In the genomic region with DNA sequence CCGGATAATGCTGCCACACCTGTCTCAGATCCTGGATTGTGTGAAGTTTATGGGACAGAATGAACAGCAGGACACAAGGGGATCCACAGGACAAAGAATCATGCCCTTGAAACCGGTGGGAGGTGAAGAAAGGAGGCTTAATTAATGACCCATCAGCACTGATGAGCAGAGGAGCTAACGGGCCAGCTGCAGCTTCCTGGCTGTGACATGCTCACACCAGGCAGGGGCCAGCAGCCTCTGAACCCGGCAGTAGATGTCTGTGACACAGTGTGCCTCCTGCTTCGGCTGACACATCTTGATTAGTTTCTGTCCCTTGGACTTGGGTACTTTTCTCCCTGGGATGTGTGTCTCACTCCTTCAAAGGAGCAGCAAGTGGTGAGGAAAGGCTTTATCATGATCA, we compare ENCODE assay signal across 25 cellular contexts.
DNase-seq lines count a peak whose midpoint lies in the region; TF ChIP-seq lines count a peak whose summit lies in the region.
"Had no signal": no experiment of that assay in that cellular context is flagged by ENCODE, and none has a peak within 500 bp of the region (broad histone marks: within the 10 kb centered on the region; RNA-seq: fewer than 3 reads in every experiment).

No MANE protein-coding gene starts in this region.

- H3K9ac ChIP-seq in neuronal stem cell (ENCODE audit: low read depth, low read length, poor library complexity), result peak overlapping the region; percentile 30
- H3K9ac ChIP-seq: BLaER1 treated with 17β-estradiol and CSF1 and Interleukin-3, amounts not matched to agents 10 nM and 100 nM had no signal

- no peak overlapping the region for H3K18ac ChIP-seq in neuronal stem cell (ENCODE audit: low read length)

- H3K4me1 ChIP-seq in neuronal stem cell (ENCODE audit: control insufficient read depth in 2 of 2, insufficient read depth in 1 of 2, low read depth in 1 of 2, low read length in 2 of 2), result peaks cover 0 to 3% of the 10 kb centered on the region in 2 donors
- H3K4me1 ChIP-seq: BLaER1 treated with 17β-estradiol and CSF1 and Interleukin-3, amounts not matched to agents 10 nM and 100 nM; SJSA1 had no signal

- no peak overlapping the region for H2AK5ac ChIP-seq in neuronal stem cell (ENCODE audit: low read depth, low read length)

- no peak overlapping the region for H2BK120ac ChIP-seq in neuronal stem cell (ENCODE audit: low read depth, low read length)

- DNase-seq in NCI-H82 (lab: John Stamatoyannopoulos, UW), result peak; percentile 73
- DNase-seq in NCI-H82 treated with DMSO at 0.1 percent for 48 hours (lab: John Stamatoyannopoulos, UW; ENCODE audit: unreplicated experiment), result no peak
- DNase-seq in WERI-Rb-1, result peak; percentile 62
- peak; percentile 15 for DNase-seq in iPS-NIHi7 (ENCODE audit: extremely low spot score)
- DNase-seq in neuronal stem cell (ENCODE audit: low spot score), result peak; percentile 2
- DNase-seq in AML-193 (lab: John Stamatoyannopoulos, UW), result no peak
- DNase-seq in activated naive CD4-positive, alpha-beta T cell (lab: John Stamatoyannopoulos, UW), result no peak
- no peak for DNase-seq in COLO668 (lab: John Stamatoyannopoulos, UW; ENCODE audit: unreplicated experiment)
- DNase-seq: CD4-positive, alpha-beta T cell; COR-L47; GOT3; HCEC 1CT; IMR-90; KG1; MM.1S; NCI-H1694 treated with DMSO at 0.1 percent for 48 hours; NCI-H2081; NCI-H2171 treated with DMSO at 0.1 percent for 48 hours; NK-92 treated with Interleukin-12 subunit alpha and Interleukin-12 subunit beta, amount 100 ng/mL, for 24 hours; PC-9; Right ventricle myocardium superior; RPMI8226; T-cell had no signal

- H3K14ac ChIP-seq in neuronal stem cell (ENCODE audit: low read length), result no peak overlapping the region

- no peak overlapping the region for H2AFZ ChIP-seq in neuronal stem cell (ENCODE audit: low read length)
- H2AFZ ChIP-seq: PC-9 had no signal

- H3K27ac ChIP-seq in WERI-Rb-1 (peak overlapping the region; percentile 57), neuronal stem cell (replicated peaks; ENCODE audit: low read length) (no peak overlapping the region)
- H3K27ac ChIP-seq: BLaER1 treated with 17β-estradiol and CSF1 and Interleukin-3, amounts not matched to agents 10 nM and 100 nM; PC-9; SJSA1 had no signal

- no peak overlapping the region for H4K91ac ChIP-seq in neuronal stem cell (ENCODE audit: low read depth, low read length, poor library complexity)

- H2BK5ac ChIP-seq in neuronal stem cell (ENCODE audit: low read length), result no peak overlapping the region

- WGBS in neuronal stem cell (ENCODE audit: extremely low coverage in 2 of 2, insufficient read length in 2 of 2, insufficient replicate concordance in 1 of 2), 2 donors, result no CpG with 5 or more reads among the region's 5 CpGs

- H2BK12ac ChIP-seq in neuronal stem cell (ENCODE audit: low read length), result no peak overlapping the region

- no peak for TF ChIP-seq CTCF in WERI-Rb-1 (IDR thresholded peaks at IDR 0.05; ENCODE audit: low read depth, low read length)

- no peak overlapping the region for H3K4ac ChIP-seq in neuronal stem cell (ENCODE audit: low read length)

- peaks cover 5% of the 10 kb centered on the region for H3K9me3 ChIP-seq in WERI-Rb-1 (ENCODE audit: severe bottlenecking)
- no peaks in the 10 kb centered on the region for H3K9me3 ChIP-seq in neuronal stem cell (replicated peaks in 1 of 2; ENCODE audit: control insufficient read depth in 2 of 2, insufficient read depth in 1 of 2, low read depth in 1 of 2, low read length in 2 of 2)
- H3K9me3 ChIP-seq: SJSA1 had no signal

- H2BK15ac ChIP-seq in neuronal stem cell (ENCODE audit: low read length), result no peak overlapping the region

- H4K8ac ChIP-seq in neuronal stem cell (ENCODE audit: low read depth, low read length), result no peak overlapping the region

- H3K23ac ChIP-seq in neuronal stem cell (ENCODE audit: low read depth, low read length, poor library complexity), result no peak overlapping the region

- H3K36me3 ChIP-seq in WERI-Rb-1 (no peaks in the 10 kb centered on the region), neuronal stem cell (replicated peaks in 1 of 2; ENCODE audit: control insufficient read depth in 2 of 2, insufficient read depth in 2 of 2, low read length in 2 of 2) (no peaks in the 10 kb centered on the region)
- H3K36me3 ChIP-seq: BLaER1 treated with 17β-estradiol and CSF1 and Interleukin-3, amounts not matched to agents 10 nM and 100 nM; SJSA1 had no signal

- no peaks in the 10 kb centered on the region for H3K27me3 ChIP-seq in WERI-Rb-1 (ENCODE audit: insufficient read depth, low read depth, severe bottlenecking)
- H3K27me3 ChIP-seq in neuronal stem cell (ENCODE audit: control insufficient read depth in 3 of 3, insufficient read depth in 3 of 3, low read depth in 1 of 3, low read length in 3 of 3), result no peaks in the 10 kb centered on the region
- H3K27me3 ChIP-seq: BLaER1 treated with 17β-estradiol and CSF1 and Interleukin-3, amounts not matched to agents 10 nM and 100 nM; SJSA1 had no signal

- H3K79me1 ChIP-seq in neuronal stem cell (ENCODE audit: low read depth, low read length), result no peaks in the 10 kb centered on the region

- no peak overlapping the region; the same call in 1 of the 2 replicates for H3K4me3 ChIP-seq in WERI-Rb-1 (ENCODE audit: low read depth, low read length)
- no peak overlapping the region for H3K4me3 ChIP-seq in neuronal stem cell (ENCODE audit: low read length in 2 of 2)
- H3K4me3 ChIP-seq: BLaER1 treated with 17β-estradiol and CSF1 and Interleukin-3, amounts not matched to agents 10 nM and 100 nM; PC-9; SJSA1 had no signal

- no peak overlapping the region for H3K4me2 ChIP-seq in neuronal stem cell (ENCODE audit: insufficient read depth, low read length, poor library complexity, severe bottlenecking)
- H3K4me2 ChIP-seq: BLaER1 treated with 17β-estradiol and CSF1 and Interleukin-3, amounts not matched to agents 10 nM and 100 nM; PC-9 had no signal

Comparison
In these comparisons a context has a peak if more than half of its experiments do, and no peak if none do; other contexts are left out.
1. DNase-seq: peak in NCI-H82 (single experiment), WERI-Rb-1 (single experiment), iPS-NIHi7 (single experiment) and neuronal stem cell (single experiment); none in NCI-H82 treated with DMSO at 0.1 percent for 48 hours (single experiment), AML-193 (0 of 2), activated naive CD4-positive, alpha-beta T cell (0 of 4) and COLO668 (single experiment).